ENCODE assay signal across 8 cellular contexts in the genomic region with DNA sequence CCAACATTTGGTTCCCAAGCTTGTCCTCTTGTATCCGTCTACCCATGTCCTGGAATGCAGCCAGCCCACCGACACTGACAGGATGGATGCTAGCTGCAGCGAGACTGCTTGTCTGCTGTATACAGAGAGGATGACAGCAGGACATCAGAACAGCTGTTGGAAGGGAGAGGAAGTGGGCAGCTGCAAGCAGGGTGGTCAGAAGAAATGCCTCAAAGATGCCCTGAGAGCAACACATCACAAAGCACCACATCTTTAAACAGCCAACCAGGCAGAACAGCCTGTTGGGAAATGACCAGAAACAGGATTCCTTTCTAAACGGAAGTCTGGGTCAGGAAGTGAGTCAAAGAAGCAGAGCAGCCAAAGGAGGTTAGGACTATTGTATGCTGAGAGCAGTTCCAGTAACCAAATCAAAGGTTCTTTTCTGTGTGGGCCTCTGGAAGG.
DNase-seq lines count a peak whose midpoint lies in the region; ATAC-seq and TF ChIP-seq lines count a peak whose summit lies in the region.

No MANE protein-coding gene starts in this region.

- no peaks in the 10 kb centered on the region for H4K20me1 ChIP-seq in BLaER1 treated with 17β-estradiol and CSF1 and Interleukin-3, amounts not matched to agents 10 nM and 100 nM

- no peak for TF ChIP-seq CTCF in ovary (IDR thresholded peaks at IDR 0.05)

- DNase-seq in MV-4-11 (lab: John Stamatoyannopoulos, UW) (peak; percentile 75), fibroblast of the conjunctiva (ENCODE audit: low read depth) (peak; percentile 0), ovary (no peak), NCI-H2227 (lab: John Stamatoyannopoulos, UW; ENCODE audit: unreplicated experiment) (no peak), NCI-H524 (lab: John Stamatoyannopoulos, UW) (no peak)

- peaks cover 30 to 66% (median 49%) of the 10 kb centered on the region in 10 experiments for H3K4me1 ChIP-seq in BLaER1 treated with 17β-estradiol and CSF1 and Interleukin-3, amounts not matched to agents 10 nM and 100 nM
- no peaks in the 10 kb centered on the region for H3K4me1 ChIP-seq in ovary (ENCODE audit: insufficient read depth)

- H3K9me3 Mint-ChIP-seq in stimulated activated memory B cell treated with anti-CD40 and anti-IgM and Interleukin-4, amounts not matched to agents 10 μg/mL and 1 μg/mL and 100 μg/mL, for 72 hours: no peaks in the 10 kb centered on the region

- WGBS in ovary, 3 donors: 21 to 25% (median 24%) methylated on average over 4 of the region's 4 CpGs

- no peaks in the 10 kb centered on the region for H3K36me3 Mint-ChIP-seq in stimulated activated memory B cell treated with anti-CD40 and anti-IgM and Interleukin-4, amounts not matched to agents 10 μg/mL and 1 μg/mL and 100 μg/mL, for 72 hours

- H3K4me3 Mint-ChIP-seq in stimulated activated memory B cell treated with anti-CD40 and anti-IgM and Interleukin-4, amounts not matched to agents 10 μg/mL and 1 μg/mL and 100 μg/mL, for 72 hours: no peak overlapping the region

- peak overlapping the region in 10 of 11 experiments; percentile 9 to 86 (median 79); a peak in 19 of 22 replicates for H3K27ac ChIP-seq in BLaER1 treated with 17β-estradiol and CSF1 and Interleukin-3, amounts not matched to agents 10 nM and 100 nM
- H3K27ac ChIP-seq in ovary: no peak overlapping the region

- H3K27me3 ChIP-seq in BLaER1 treated with 17β-estradiol and CSF1 and Interleukin-3, amounts not matched to agents 10 nM and 100 nM: no peaks in the 10 kb centered on the region
- H3K27me3 ChIP-seq in ovary: no peaks in the 10 kb centered on the region

- H3K9me3 ChIP-seq in BLaER1 treated with 17β-estradiol and CSF1 and Interleukin-3, amounts not matched to agents 10 nM and 100 nM (replicated peaks in 1 of 11): no peaks in the 10 kb centered on the region
- no peaks in the 10 kb centered on the region for H3K9me3 ChIP-seq in ovary

- H3K4me1 Mint-ChIP-seq in stimulated activated memory B cell treated with anti-CD40 and anti-IgM and Interleukin-4, amounts not matched to agents 10 μg/mL and 1 μg/mL and 100 μg/mL, for 72 hours: no peaks in the 10 kb centered on the region

- H3K4me3 ChIP-seq in BLaER1 treated with 17β-estradiol and CSF1 and Interleukin-3, amounts not matched to agents 10 nM and 100 nM: peak overlapping the region in 4 of 10 experiments; percentile 2 to 25 (median 14); a peak in 3 of 20 replicates
- no peak overlapping the region for H3K4me3 ChIP-seq in ovary

- peak overlapping the region in 9 of 11 experiments; percentile 36 to 69 (median 54); a peak in 17 of 22 replicates for H3K9ac ChIP-seq in BLaER1 treated with 17β-estradiol and CSF1 and Interleukin-3, amounts not matched to agents 10 nM and 100 nM

- peak; percentile 48 for ATAC-seq in GM21367 (IDR thresholded peaks at IDR 0.05; ENCODE audit: unreplicated experiment)
- ATAC-seq in stimulated activated memory B cell treated with anti-CD40 and anti-IgM and Interleukin-4, amounts not matched to agents 10 μg/mL and 1 μg/mL and 100 μg/mL, for 72 hours: no peak

- H3K27ac Mint-ChIP-seq in stimulated activated memory B cell treated with anti-CD40 and anti-IgM and Interleukin-4, amounts not matched to agents 10 μg/mL and 1 μg/mL and 100 μg/mL, for 72 hours: no peak overlapping the region

- H3K4me2 ChIP-seq in BLaER1 treated with 17β-estradiol and CSF1 and Interleukin-3, amounts not matched to agents 10 nM and 100 nM: peak overlapping the region; percentile 49 to 90 (median 77)

- no peak for TF ChIP-seq EP300 in ovary (IDR thresholded peaks at IDR 0.05)

- H3K36me3 ChIP-seq in BLaER1 treated with 17β-estradiol and CSF1 and Interleukin-3, amounts not matched to agents 10 nM and 100 nM: no peaks in the 10 kb centered on the region
- no peaks in the 10 kb centered on the region for H3K36me3 ChIP-seq in ovary

- peaks cover 9% of the 10 kb centered on the region for H3K27me3 Mint-ChIP-seq in stimulated activated memory B cell treated with anti-CD40 and anti-IgM and Interleukin-4, amounts not matched to agents 10 μg/mL and 1 μg/mL and 100 μg/mL, for 72 hours

- intact Hi-C loops in ovary (cut with DNase I): no loop called here

- no peak for TF ChIP-seq POLR2A in ovary (IDR thresholded peaks at IDR 0.05)

Comparison
In these comparisons a context has a peak if more than half of its experiments do, and no peak if none do; other contexts are left out.
1. H3K27ac ChIP-seq: peak in BLaER1 treated with 17β-estradiol and CSF1 and Interleukin-3, amounts not matched to agents 10 nM and 100 nM (10 of 11); none in ovary (0 of 2).
2. DNase-seq: peak in MV-4-11 (single experiment) and fibroblast of the conjunctiva (single experiment); none in ovary (0 of 5), NCI-H2227 (single experiment) and NCI-H524 (0 of 2).